Comparison of ENCODE assay signal across 1 cellular context in genomic region chr5:124980174-124980941, GRCh38.
A peak's percentile ranks its signal among the peaks of the same experiment; 100 is the strongest.
TF ChIP-seq lines count a peak whose summit lies in the region.

No MANE protein-coding gene starts in this region.

TF ChIP-seq in HEK293, 187 proteins besides CTCF, POLR2A, EP300 and RAD21 (continued from another document):
- 0 out of 2 replicates have a peak, but pooled peaks have one; percentile 32 for TF ChIP-seq ZNF18 (tag by site-specific recombination; IDR thresholded peaks at IDR 0.05)
- TF ChIP-seq ZNF214 (tag by site-specific recombination; IDR thresholded peaks at IDR 0.05; ENCODE audit: borderline replicate concordance), result no peak
